In genomic region chr5:123455095-123455494, GRCh38 we compare ENCODE assay signal across 13 cellular contexts. TPM values are rescaled to one million over a fixed set of nuclear protein-coding genes. Genes with fewer than 3 reads are reported as not detected.
A peak's percentile ranks its signal among the peaks of the same experiment; 100 is the strongest.
DNase-seq lines count a peak whose midpoint lies in the region; ATAC-seq, FAIRE-seq and TF ChIP-seq lines count a peak whose summit lies in the region.
"Had no signal": no experiment of that assay in that cellular context is flagged by ENCODE, and none has a peak within 500 bp of the region (broad histone marks: within the 10 kb centered on the region; RNA-seq: fewer than 3 reads in every experiment).

No MANE protein-coding gene starts in this region.

- H3K27me3 ChIP-seq in WERI-Rb-1 (ENCODE audit: insufficient read depth, low read depth, severe bottlenecking), result no peaks in the 10 kb centered on the region
- no peaks in the 10 kb centered on the region for H3K27me3 ChIP-seq in CD4-positive, alpha-beta memory T cell (ENCODE audit: insufficient read depth, low read length)

- CTCF ChIA-PET in CD4-positive, alpha-beta memory T cell (lab: Charles Lee; ENCODE audit: partially characterized antibody), result no interaction called here

- intact Hi-C loops in CD4-positive, alpha-beta memory T cell (cut with micrococcal nuclease), result no loop called here

- DNase-seq in WERI-Rb-1, result peak; percentile 57
- DNase-seq in RKO (ENCODE audit: low spot score), result no peak
- DNase-seq in H54 (ENCODE audit: insufficient read length, low spot score), result no peak
- DNase-seq in CD4-positive, alpha-beta memory T cell, result no peak
- DNase-seq in amygdala (lab: John Stamatoyannopoulos, UW), result no peak
- DNase-seq: CD4-positive, alpha-beta T cell; glutamatergic neuron; NCI-H2029 treated with DMSO at 0.1 percent for 48 hours; stimulated activated naive CD4-positive, alpha-beta T cell; T-helper 9 cell had no signal

- H3K36me3 ChIP-seq in WERI-Rb-1, result no peaks in the 10 kb centered on the region
- no peaks in the 10 kb centered on the region for H3K36me3 ChIP-seq in CD4-positive, alpha-beta memory T cell (ENCODE audit: insufficient read depth, low read length)

- H3K9me3 ChIP-seq in WERI-Rb-1 (ENCODE audit: severe bottlenecking), result no peaks in the 10 kb centered on the region
- H3K9me3 ChIP-seq in CD4-positive, alpha-beta memory T cell (ENCODE audit: control insufficient read depth in 1 of 2, low read length in 2 of 2), result no peaks in the 10 kb centered on the region

- H3K4me3 ChIP-seq in WERI-Rb-1 (ENCODE audit: low read depth, low read length), result no peak overlapping the region
- H3K4me3 ChIP-seq in CD4-positive, alpha-beta memory T cell (ENCODE audit: low read length in 2 of 2), result no peak overlapping the region

- POLR2A ChIA-PET in CD4-positive, alpha-beta memory T cell (lab: Charles Lee; ENCODE audit: partially characterized antibody), result no interaction called here

- H3K27ac ChIP-seq in WERI-Rb-1, result peak overlapping the region; percentile 77
- H3K27ac ChIP-seq in CD4-positive, alpha-beta memory T cell (ENCODE audit: low read depth, low read length), result no peak overlapping the region

- no peaks in the 10 kb centered on the region for H3K4me1 ChIP-seq in CD4-positive, alpha-beta memory T cell (ENCODE audit: insufficient read depth, low read length)

- no peaks in the 10 kb centered on the region for H3K9me3 Mint-ChIP-seq in CD4-positive, alpha-beta memory T cell

- no peak for TF ChIP-seq CTCF in WERI-Rb-1 (IDR thresholded peaks at IDR 0.05; ENCODE audit: low read depth, low read length)

- no peaks in the 10 kb centered on the region for H3K36me3 Mint-ChIP-seq in CD4-positive, alpha-beta memory T cell

- H3K4me1 Mint-ChIP-seq in CD4-positive, alpha-beta memory T cell, result peaks cover 1 to 2% (median 2%) of the 10 kb centered on the region in 4 donors

- no peak overlapping the region for H3K27ac Mint-ChIP-seq in CD4-positive, alpha-beta memory T cell
- H3K27ac Mint-ChIP-seq: CD4-positive, alpha-beta T cell had no signal

- H3K4me3 Mint-ChIP-seq in CD4-positive, alpha-beta memory T cell, result no peak overlapping the region
- H3K4me3 Mint-ChIP-seq: CD4-positive, alpha-beta T cell had no signal

- no peaks in the 10 kb centered on the region for H3K27me3 Mint-ChIP-seq in CD4-positive, alpha-beta memory T cell
- H3K27me3 Mint-ChIP-seq: CD4-positive, alpha-beta T cell had no signal

- FAIRE-seq in H54 (lab: Jason Lieb, UNC), result no peak

- TF ChIP-seq POLR2A in H54 (IDR thresholded peaks at IDR 0.05; ENCODE audit: low read depth, low read length), result no peak

- ATAC-seq in GM18907 (IDR thresholded peaks at IDR 0.05; ENCODE audit: unreplicated experiment), result peak; percentile 41
- peak; percentile 51 for ATAC-seq in GM21723 (IDR thresholded peaks at IDR 0.05; ENCODE audit: unreplicated experiment)
- peak; percentile 52 for ATAC-seq in HG03342 (IDR thresholded peaks at IDR 0.05; ENCODE audit: unreplicated experiment)

RNA-seq across cellular contexts. Expression of gene CEP120, which starts 31.9 kb away (rescaled TPM):
- 10 to 100 TPM; 70.0 to 70.1 TPM for total RNA-seq in CD4-positive, alpha-beta memory T cell
- polyA plus RNA-seq in CD4-positive, alpha-beta memory T cell, result 10 to 100 TPM; 18.8 to 31.0 TPM

RNA-seq across cellular contexts. Expression of gene CSNK1G3, which starts 56.9 kb away (rescaled TPM):
- total RNA-seq in CD4-positive, alpha-beta memory T cell, result 10 to 100 TPM; 86.5 to 93.0 TPM
- 10 to 100 TPM; 23.2 to 26.4 TPM for polyA plus RNA-seq in CD4-positive, alpha-beta memory T cell
